ENCODE assay signal across 8 cellular contexts in genomic region chr17:69326302-69327059, GRCh38. TPM values are rescaled to one million over a fixed set of nuclear protein-coding genes. Genes with fewer than 3 reads are reported as not detected.
DNase-seq lines count a peak whose midpoint lies in the region; ATAC-seq and TF ChIP-seq lines count a peak whose summit lies in the region.

No MANE protein-coding gene starts in this region.

- POLR2A ChIA-PET in MCF 10A (lab: Yijun Ruan, JAX), result interaction anchor here (0.5 to 3.7 kb wide), 53 partner anchors 9 to 1333 kb away, joined by 3 to 45 read pairs (median 4); partner anchors contain the start of genes ABCA6, MAP2K6 and WIPI1

- intact Hi-C loops in MCF 10A (cut with micrococcal nuclease), result loop anchor here (1.0 to 2.0 kb wide), 2 partner anchors 57 to 196 kb away; no protein-coding TSS in a partner anchor

- no peaks in the 10 kb centered on the region for H3K27me3 ChIP-seq in kidney epithelial cell (ENCODE audit: control insufficient read depth, insufficient read depth, low read length)

- no peaks in the 10 kb centered on the region for H3K27me3 Mint-ChIP-seq in MCF 10A (ENCODE audit: insufficient read depth, unreplicated experiment)

- peak overlapping the region; percentile 99 for H3K4me3 Mint-ChIP-seq in MCF 10A (ENCODE audit: unreplicated experiment)

- CTCF ChIA-PET in MCF 10A (lab: Yijun Ruan, JAX), result interaction anchor here (0.6 to 1.7 kb wide), 7 partner anchors 9 to 1303 kb away, joined by 3 to 12 read pairs (median 4); no protein-coding TSS in a partner anchor

- H3K36me3 Mint-ChIP-seq in MCF 10A (ENCODE audit: insufficient read depth, unreplicated experiment), result no peaks in the 10 kb centered on the region

- peak; percentile 55 for DNase-seq in ELR (ENCODE audit: low read depth)
- DNase-seq in NCI-H1092 (lab: John Stamatoyannopoulos, UW), result peak; percentile 55
- DNase-seq in MCF 10A (ENCODE audit: unreplicated experiment), result peak; percentile 42
- DNase-seq in kidney epithelial cell (ENCODE audit: low read depth), result no peak
- DNase-seq in stimulated activated CD4-positive, alpha-beta T cell treated with anti-CD3 and anti-CD28 coated beads, Interleukin-4, amount 100 ng/mL, for 24 hours, result peak; percentile 19
- DNase-seq in GF-D8 (lab: John Stamatoyannopoulos, UW), result no peak
- DNase-seq in mesenteric fat pad (ENCODE audit: low spot score), result no peak

- H3K27ac Mint-ChIP-seq in MCF 10A (ENCODE audit: low read depth, unreplicated experiment), result peak overlapping the region; percentile 99

- TF ChIP-seq CTCF in MCF 10A (IDR thresholded peaks at IDR 0.05; ENCODE audit: unreplicated experiment), result no peak
- TF ChIP-seq CTCF in kidney epithelial cell (IDR thresholded peaks at IDR 0.05; ENCODE audit: insufficient read depth, low read length, poor library complexity, severe bottlenecking), result no peak

- TSS peak; percentile 34 for BruUV-seq in MCF 10A (replicated peaks; lab: Mats Ljungman, UMichigan)

- no peaks in the 10 kb centered on the region for H3K9me3 Mint-ChIP-seq in MCF 10A (ENCODE audit: unreplicated experiment)

- ATAC-seq in GM21528 (IDR thresholded peaks at IDR 0.05; ENCODE audit: low FRiP score, unreplicated experiment), result peak; percentile 33

- H3K36me3 ChIP-seq in kidney epithelial cell (ENCODE audit: control insufficient read depth, insufficient read depth, low read length), result no peaks in the 10 kb centered on the region

- H3K4me3 ChIP-seq in kidney epithelial cell (ENCODE audit: low read depth, low read length), result peak overlapping the region; percentile 78

- H3K4me1 Mint-ChIP-seq in MCF 10A (ENCODE audit: insufficient read depth, unreplicated experiment), result peaks cover 12% of the 10 kb centered on the region

RNA-seq across cellular contexts. Expression of gene ABCA5, which starts 0.5 kb away (rescaled TPM):
- total RNA-seq in MCF 10A (2022) (7.6 and 9.6 TPM in 2 replicates), kidney epithelial cell (4.2 and 5.5 TPM in 2 replicates), mesenteric fat pad (73.8 TPM)

Comparison
In these comparisons a context has a peak if more than half of its experiments do, and no peak if none do; other contexts are left out.
1. DNase-seq: peak in ELR (single experiment), NCI-H1092 (single experiment), MCF 10A (single experiment) and stimulated activated CD4-positive, alpha-beta T cell treated with anti-CD3 and anti-CD28 coated beads, Interleukin-4, amount 100 ng/mL, for 24 hours (single experiment); none in kidney epithelial cell (single experiment), GF-D8 (single experiment) and mesenteric fat pad (single experiment).